11 cellular contexts compared by ENCODE assay signal in the genomic region with DNA sequence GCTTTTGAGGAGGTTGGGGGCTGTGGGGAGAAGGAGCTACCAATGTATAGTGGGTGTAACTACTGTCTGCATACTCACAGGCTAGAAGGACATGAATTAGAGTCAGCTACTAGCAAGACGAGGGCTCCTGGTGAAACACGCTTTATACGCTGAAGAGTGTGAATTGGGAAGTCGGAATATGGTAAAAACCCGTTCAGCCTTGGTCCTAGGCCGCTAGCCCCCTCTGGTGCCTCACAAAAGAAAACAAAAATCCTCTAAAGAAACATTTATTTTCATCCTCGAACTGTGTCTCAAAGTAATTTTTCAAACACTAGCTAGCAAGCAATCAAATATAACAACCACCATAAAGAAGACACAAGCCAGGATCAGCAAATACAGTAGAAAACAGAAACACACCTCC.
DNase-seq lines count a peak whose midpoint lies in the region; ATAC-seq and TF ChIP-seq lines count a peak whose summit lies in the region.
"Had no signal": no experiment of that assay in that cellular context is flagged by ENCODE, and none has a peak within 500 bp of the region (broad histone marks: within the 10 kb centered on the region; RNA-seq: fewer than 3 reads in every experiment).

No MANE protein-coding gene starts in this region.

- H3K9me3 ChIP-seq in BE2C (no peaks in the 10 kb centered on the region), lower lobe of right lung (peaks cover 5% of the 10 kb centered on the region)

- H3K27me3 ChIP-seq in BE2C (no peaks in the 10 kb centered on the region), lower lobe of right lung (ENCODE audit: low read depth) (no peaks in the 10 kb centered on the region)
- H3K27me3 ChIP-seq: stomach had no signal

- H3K4me1 ChIP-seq in BE2C (no peaks in the 10 kb centered on the region), lower lobe of right lung (no peaks in the 10 kb centered on the region)
- H3K4me1 ChIP-seq: stomach had no signal

- intact Hi-C loops in lower lobe of right lung (cut with DNase I), result no loop called here

- no peak overlapping the region for H3K27ac ChIP-seq in lower lobe of right lung
- H3K27ac ChIP-seq: KMS-11, stomach had no signal

- H3K4me1 Mint-ChIP-seq in naive thymus-derived CD8-positive, alpha-beta T cell, result no peaks in the 10 kb centered on the region

- H3K36me3 Mint-ChIP-seq in naive thymus-derived CD8-positive, alpha-beta T cell, result no peaks in the 10 kb centered on the region

- H3K4me3 Mint-ChIP-seq in naive thymus-derived CD8-positive, alpha-beta T cell, result no peak overlapping the region

- H3K9me3 Mint-ChIP-seq in naive thymus-derived CD8-positive, alpha-beta T cell, result peaks cover 4 to 62% (median 11%) of the 10 kb centered on the region in 9 donors

- ATAC-seq in lower lobe of right lung (no peak), GM21515 (IDR thresholded peaks at IDR 0.05; ENCODE audit: unreplicated experiment) (no peak)
- ATAC-seq in naive thymus-derived CD8-positive, alpha-beta T cell, result no peak

- DNase-seq in BE2C (peak; percentile 44), NCI-H446 treated with DMSO at 0.1 percent for 48 hours (lab: John Stamatoyannopoulos, UW) (peak; percentile 5), dermis blood vessel endothelial cell (peak; percentile 6), lower lobe of right lung (no peak), GM10266 (ENCODE audit: extremely low spot score) (no peak), mesenteric fat pad (ENCODE audit: low spot score) (no peak)
- DNase-seq in naive thymus-derived CD8-positive, alpha-beta T cell, result no peak
- DNase-seq: COR-L47, stomach had no signal

- TF ChIP-seq CTCF in BE2C (IDR thresholded peaks at IDR 0.05; ENCODE audit: low read depth, low read length), result peak; percentile 52
- peak; percentile 26 for TF ChIP-seq CTCF in lower lobe of right lung (IDR thresholded peaks at IDR 0.05)
- no peak for TF ChIP-seq CTCF in GM10266 (IDR thresholded peaks at IDR 0.05; ENCODE audit: control insufficient read depth, insufficient read depth, low read depth, missing control alignments)

- peaks cover 0 to 2% (median 0%) of the 10 kb centered on the region in 5 donors for H3K27me3 Mint-ChIP-seq in naive thymus-derived CD8-positive, alpha-beta T cell

- no peaks in the 10 kb centered on the region for H3K36me3 ChIP-seq in BE2C
- no peaks in the 10 kb centered on the region for H3K36me3 ChIP-seq in lower lobe of right lung
- H3K36me3 ChIP-seq: stomach had no signal

- H3K4me3 ChIP-seq in BE2C (ENCODE audit: low read depth, low read length), result no peak overlapping the region
- no peak overlapping the region for H3K4me3 ChIP-seq in lower lobe of right lung
- H3K4me3 ChIP-seq: stomach had no signal

- POLR2A ChIA-PET in naive thymus-derived CD8-positive, alpha-beta T cell (lab: Charles Lee), result no interaction called here

- no peak overlapping the region for H3K27ac Mint-ChIP-seq in naive thymus-derived CD8-positive, alpha-beta T cell

Comparison
In these comparisons a context has a peak if more than half of its experiments do, and no peak if none do; other contexts are left out.
1. DNase-seq: peak in BE2C (single experiment), NCI-H446 treated with DMSO at 0.1 percent for 48 hours (single experiment) and dermis blood vessel endothelial cell (single experiment); none in lower lobe of right lung (single experiment), naive thymus-derived CD8-positive, alpha-beta T cell (0 of 10), GM10266 (single experiment) and mesenteric fat pad (single experiment).